In genomic region chr14:54758041-54758440, GRCh38 we compare ENCODE assay signal across 25 cellular contexts.
"Had no signal": no experiment of that assay in that cellular context is flagged by ENCODE, and none has a peak within 500 bp of the region (broad histone marks: within the 10 kb centered on the region; RNA-seq: fewer than 3 reads in every experiment).

No MANE protein-coding gene starts in this region.

- H3K9me3 ChIP-seq: body of pancreas, esophagus muscularis mucosa, pancreas, right lobe of liver, stomach, suprapubic skin, tibial nerve had no signal

- H3K36me3 Mint-ChIP-seq: activated CD8-positive, alpha-beta memory T cell treated with anti-CD3 and anti-CD28 coated beads, Interleukin-2, amount 10 ng/mL, durations not matched to agents 7 days and 5 days; activated naive CD4-positive, alpha-beta T cell treated with anti-CD3 and anti-CD28 coated beads, Interleukin-2, amount 10 ng/mL, durations not matched to agents 7 days and 5 days; immature natural killer cell had no signal

- H3K36me3 ChIP-seq: pancreas had no signal

- H3K4me3 ChIP-seq: body of pancreas, dorsolateral prefrontal cortex, esophagus muscularis mucosa, pancreas, right lobe of liver, skin epidermis, stomach, suprapubic skin, tibial nerve had no signal

- ATAC-seq: activated CD4-positive, CD25-positive, alpha-beta regulatory T cell treated with anti-CD3 and anti-CD28 coated beads, Interleukin-2, amount 50 U/mL, for 24 hours; body of pancreas; pancreas; SK-N-SH treated with all-trans-retinoic acid at 6 μM for 48 hours; stimulated activated memory B cell treated with anti-CD40 and anti-IgM and Interleukin-4, amounts not matched to agents 10 μg/mL and 1 μg/mL and 100 μg/mL, for 72 hours had no signal

- H3K27ac Mint-ChIP-seq: activated CD4-positive, alpha-beta memory T cell treated with anti-CD3 and anti-CD28 coated beads, Interleukin-2, amount 10 ng/mL, durations not matched to agents 7 days and 5 days; activated CD4-positive, alpha-beta T cell treated with anti-CD3 and anti-CD28 coated beads, Interleukin-2, amount 10 ng/mL, durations not matched to agents 24 days and 14 days; activated CD8-positive, alpha-beta memory T cell treated with anti-CD3 and anti-CD28 coated beads, Interleukin-2, amount 10 ng/mL, durations not matched to agents 7 days and 5 days; activated naive CD4-positive, alpha-beta T cell treated with anti-CD3 and anti-CD28 coated beads, Interleukin-2, amount 10 ng/mL, durations not matched to agents 7 days and 5 days; effector memory CD8-positive, alpha-beta T cell; immature natural killer cell; nephron progenitor cell; stimulated activated memory B cell treated with anti-CD40 and anti-IgM and Interleukin-4, amounts not matched to agents 10 μg/mL and 1 μg/mL and 100 μg/mL, for 72 hours had no signal

- H3K27me3 ChIP-seq: body of pancreas, dorsolateral prefrontal cortex, esophagus muscularis mucosa, pancreas, right lobe of liver, stomach, suprapubic skin, tibial nerve had no signal

- DNase-seq: activated CD4-positive, alpha-beta memory T cell treated with anti-CD3 and anti-CD28 coated beads, Interleukin-2, amount 10 ng/mL, durations not matched to agents 7 days and 5 days; activated CD8-positive, alpha-beta memory T cell treated with anti-CD3 and anti-CD28 coated beads, Interleukin-2, amount 10 ng/mL, durations not matched to agents 7 days and 5 days; activated effector memory CD4-positive, alpha-beta T cell treated with anti-CD3 and anti-CD28 coated beads, Interleukin-2, amount 50 U/mL, for 16 hours; activated T-cell treated with anti-CD3 and anti-CD28 coated beads for 4 hours; body of pancreas; effector memory CD8-positive, alpha-beta T cell; immature natural killer cell; kidney glomerular epithelial cell; nephron progenitor cell; pancreas; right lobe of liver; stimulated activated CD4-positive, alpha-beta T cell treated with anti-CD3 and anti-CD28 coated beads, Interleukin-1b, Interleukin-23, amount 100 ng/mL, for 48 hours; stomach had no signal

- H3K4me1 ChIP-seq: body of pancreas, pancreas, right lobe of liver had no signal

- H3K4me3 Mint-ChIP-seq: activated CD4-positive, alpha-beta memory T cell treated with anti-CD3 and anti-CD28 coated beads, Interleukin-2, amount 10 ng/mL, durations not matched to agents 7 days and 5 days; activated CD4-positive, alpha-beta T cell treated with anti-CD3 and anti-CD28 coated beads, Interleukin-2, amount 10 ng/mL, durations not matched to agents 24 days and 14 days; activated CD8-positive, alpha-beta memory T cell treated with anti-CD3 and anti-CD28 coated beads, Interleukin-2, amount 10 ng/mL, durations not matched to agents 7 days and 5 days; activated naive CD4-positive, alpha-beta T cell treated with anti-CD3 and anti-CD28 coated beads, Interleukin-2, amount 10 ng/mL, durations not matched to agents 7 days and 5 days; effector memory CD8-positive, alpha-beta T cell; immature natural killer cell; memory B cell; nephron progenitor cell; stimulated activated memory B cell treated with anti-CD40 and anti-IgM and Interleukin-4, amounts not matched to agents 10 μg/mL and 1 μg/mL and 100 μg/mL, for 72 hours had no signal

- H3K9me3 Mint-ChIP-seq: activated CD4-positive, alpha-beta memory T cell treated with anti-CD3 and anti-CD28 coated beads, Interleukin-2, amount 10 ng/mL, durations not matched to agents 7 days and 5 days; activated naive CD4-positive, alpha-beta T cell treated with anti-CD3 and anti-CD28 coated beads, Interleukin-2, amount 10 ng/mL, durations not matched to agents 7 days and 5 days; effector memory CD8-positive, alpha-beta T cell; immature natural killer cell; memory B cell; nephron progenitor cell; stimulated activated memory B cell treated with anti-CD40 and anti-IgM and Interleukin-4, amounts not matched to agents 10 μg/mL and 1 μg/mL and 100 μg/mL, for 72 hours had no signal

- H3K4me1 Mint-ChIP-seq: stimulated activated memory B cell treated with anti-CD40 and anti-IgM and Interleukin-4, amounts not matched to agents 10 μg/mL and 1 μg/mL and 100 μg/mL, for 72 hours had no signal

- H3K27ac ChIP-seq: body of pancreas, dorsolateral prefrontal cortex, esophagus muscularis mucosa, pancreas, right lobe of liver, stomach, suprapubic skin, tibial nerve, VCaP had no signal
